In genomic region chr1:214700381-214700780, GRCh38 we compare ENCODE assay signal across 1 cellular context.
TF ChIP-seq lines count a peak whose summit lies in the region.

No MANE protein-coding gene starts in this region.

TF ChIP-seq in IMR-90, 13 proteins besides CTCF, POLR2A, EP300 and RAD21 (continued from another document):
- no peak for TF ChIP-seq FOS (IDR thresholded peaks at IDR 0.05; ENCODE audit: low read depth, low read length)
TF ChIP-seq in IMR-90: peak in this region for 0.
